ENCODE assay signal across 8 cellular contexts in genomic region chr3:158105124-158105709, GRCh38. TPM values are rescaled to one million over a fixed set of nuclear protein-coding genes. Genes with fewer than 3 reads are reported as not detected.
DNase-seq lines count a peak whose midpoint lies in the region; ATAC-seq and TF ChIP-seq lines count a peak whose summit lies in the region.

No MANE protein-coding gene starts in this region.

- POLR2A ChIA-PET in HEK293T (lab: Yijun Ruan, JAX) = interaction anchor here (1.1 kb wide), 1 partner anchor 192 kb away, joined by 3 read pairs; no protein-coding TSS in a partner anchor

- CTCF ChIA-PET in HEK293T (lab: Yijun Ruan, JAX) = no interaction called here

- TF ChIP-seq CTCF in BE2C (IDR thresholded peaks at IDR 0.05; ENCODE audit: low read depth, low read length) = no peak
- no peak for TF ChIP-seq CTCF in upper lobe of right lung (IDR thresholded peaks at IDR 0.05)

- peak overlapping the region; percentile 85 for H3K4me3 ChIP-seq in BE2C (ENCODE audit: low read depth, low read length)
- H3K4me3 ChIP-seq in iPS-18c (ENCODE audit: insufficient read depth, low read depth, low read length) = peak overlapping the region; percentile 52
- peak overlapping the region; percentile 41 for H3K4me3 ChIP-seq in upper lobe of right lung

- H3K9me3 Mint-ChIP-seq in activated naive CD8-positive, alpha-beta T cell (ENCODE audit: low read depth) = no peaks in the 10 kb centered on the region

- H3K27ac ChIP-seq in upper lobe of right lung = no peak overlapping the region

- H3K36me3 ChIP-seq in BE2C (peaks cover 36% of the 10 kb centered on the region), upper lobe of right lung (no peaks in the 10 kb centered on the region)

- H3K4me1 Mint-ChIP-seq in activated naive CD8-positive, alpha-beta T cell (ENCODE audit: low read depth) = peaks cover 49% of the 10 kb centered on the region

- H3K9me3 ChIP-seq in BE2C (no peaks in the 10 kb centered on the region; the same call in 1 of the 2 replicates), iPS-18c (ENCODE audit: control insufficient read depth, insufficient read depth, low read length) (no peaks in the 10 kb centered on the region), upper lobe of right lung (no peaks in the 10 kb centered on the region)

- H3K27ac Mint-ChIP-seq in activated naive CD8-positive, alpha-beta T cell = no peak overlapping the region

- peaks cover 2% of the 10 kb centered on the region for H3K36me3 Mint-ChIP-seq in activated naive CD8-positive, alpha-beta T cell

- H3K27me3 Mint-ChIP-seq in activated naive CD8-positive, alpha-beta T cell = peaks cover 64% of the 10 kb centered on the region

- H3K4me3 Mint-ChIP-seq in activated naive CD8-positive, alpha-beta T cell = peak overlapping the region; percentile 67

- DNase-seq in BE2C (peak; percentile 53), HEK293T (ENCODE audit: extremely low spot score) (peak; percentile 33), upper lobe of right lung (peak; percentile 58), AG08396 (ENCODE audit: low spot score) (no peak), AML-193 (lab: John Stamatoyannopoulos, UW) (no peak)

- H3K4me1 ChIP-seq in BE2C (peaks cover 17% of the 10 kb centered on the region), upper lobe of right lung (peaks cover 25% of the 10 kb centered on the region)

- H3K27me3 ChIP-seq in BE2C (no peaks in the 10 kb centered on the region), upper lobe of right lung (peaks cover 90% of the 10 kb centered on the region)

- ATAC-seq in upper lobe of right lung = no peak
- ATAC-seq in HG02759 (IDR thresholded peaks at IDR 0.05; ENCODE audit: unreplicated experiment) = no peak

- intact Hi-C loops in upper lobe of right lung (cut with DNase I) = no loop called here

TF ChIP-seq in HEK293T, 16 proteins besides CTCF, POLR2A, EP300 and RAD21:
- TF ChIP-seq NFRKB (IDR thresholded peaks at IDR 0.05) = no peak
- peak; percentile 13; the same call in 1 of the 2 replicates for TF ChIP-seq L3MBTL2 (conservative IDR thresholded peaks at IDR 0.05)

RNA-seq across cellular contexts. Expression of gene SHOX2, which starts 1.0 kb away (rescaled TPM):
- 60.4 TPM for polyA plus RNA-seq in BE2C (2012; ENCODE audit: insufficient read depth, insufficient read length, low read depth)
- 0.49 TPM for total RNA-seq in upper lobe of right lung

RNA-seq across cellular contexts. Expression of gene RSRC1, which starts 4.7 kb away (rescaled TPM):
- 46.9 TPM for polyA plus RNA-seq in BE2C (2012; ENCODE audit: insufficient read depth, insufficient read length, low read depth)
- 28.1 TPM for total RNA-seq in upper lobe of right lung

Comparison
In these comparisons a context has a peak if more than half of its experiments do, and no peak if none do; other contexts are left out.
1. DNase-seq: peak in BE2C (single experiment), HEK293T (single experiment) and upper lobe of right lung (single experiment); none in AG08396 (single experiment) and AML-193 (0 of 2).
2. Peak in every context shown above with its lines, with median percentiles within 50 percentile points of each other: H3K4me3 ChIP-seq.